In the genomic region with DNA sequence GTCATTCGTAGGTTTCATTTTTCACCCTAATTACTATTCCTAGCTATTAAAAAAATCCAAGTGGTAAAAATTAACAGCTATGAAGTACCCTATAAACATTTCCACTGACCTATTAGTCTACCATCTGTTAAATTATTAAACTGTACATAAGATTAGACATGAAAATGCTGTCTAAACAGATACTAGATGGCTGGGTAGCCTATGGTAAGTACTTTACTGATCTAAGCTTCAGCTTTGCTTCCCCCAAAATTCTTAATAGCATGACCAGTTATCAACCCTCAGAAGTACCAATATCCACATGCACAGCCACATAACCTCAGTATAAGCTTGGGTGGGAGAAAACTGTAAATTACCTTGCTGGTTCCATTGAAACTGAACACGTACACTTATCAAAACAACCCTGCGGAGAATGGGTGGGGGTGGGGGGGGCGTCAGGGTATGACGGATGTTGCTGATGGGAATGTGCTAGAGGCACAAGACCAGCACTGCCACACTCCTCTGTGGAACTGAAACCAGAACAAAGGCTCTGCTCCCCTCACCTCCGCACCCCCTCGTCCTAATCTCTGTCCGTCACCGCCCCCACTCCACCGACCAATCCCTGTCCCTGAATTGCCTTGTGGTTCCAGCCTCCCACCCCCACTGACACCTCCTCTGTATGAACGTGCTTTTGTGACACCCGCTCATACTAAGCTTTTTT, we compare ENCODE assay signal across 9 cellular contexts. TPM values are rescaled to one million over a fixed set of nuclear protein-coding genes. Genes with fewer than 3 reads are reported as not detected.
A peak's percentile ranks its signal among the peaks of the same experiment; 100 is the strongest.
DNase-seq lines count a peak whose midpoint lies in the region; ATAC-seq lines count a peak whose summit lies in the region.
"Had no signal": no experiment of that assay in that cellular context is flagged by ENCODE, and none has a peak within 500 bp of the region (broad histone marks: within the 10 kb centered on the region; RNA-seq: fewer than 3 reads in every experiment).

No MANE protein-coding gene starts in this region.

- H3K27me3 ChIP-seq in trophoblast cell (ENCODE audit: insufficient read depth, low read length): no peaks in the 10 kb centered on the region

- H3K18ac ChIP-seq in trophoblast cell (ENCODE audit: low read length): no peak overlapping the region

- H4K12ac ChIP-seq in trophoblast cell (ENCODE audit: low read depth, low read length): no peak overlapping the region

- WGBS in trophoblast cell (ENCODE audit: extremely low coverage, insufficient coverage, insufficient read length): no CpG with 5 or more reads among the region's 12 CpGs

- no peak overlapping the region for H2BK120ac ChIP-seq in trophoblast cell (ENCODE audit: insufficient read depth, low read length, poor library complexity)

- no peaks in the 10 kb centered on the region for H3K9me3 Mint-ChIP-seq in activated naive CD4-positive, alpha-beta T cell treated with anti-CD3 and anti-CD28 coated beads, Interleukin-2, amount 50 U/mL, for 72 hours

- H3K36me3 ChIP-seq in trophoblast cell (ENCODE audit: control insufficient read depth in 1 of 2, insufficient read depth in 2 of 2, low read length in 2 of 2): no peaks in the 10 kb centered on the region

- no peak overlapping the region for H4K91ac ChIP-seq in trophoblast cell (ENCODE audit: low read depth, low read length)

- no peak overlapping the region for H3K23ac ChIP-seq in trophoblast cell (ENCODE audit: low read length)

- H3K27ac ChIP-seq in trophoblast cell (ENCODE audit: low read depth, low read length): no peak overlapping the region
- H3K27ac ChIP-seq: HL-60 had no signal

- peak overlapping the region; percentile 42 for H3K4ac ChIP-seq in trophoblast cell (ENCODE audit: low read depth, low read length)

- peaks cover 0 to 2% of the 10 kb centered on the region in 2 experiments for H3K4me1 ChIP-seq in trophoblast cell (ENCODE audit: control insufficient read depth in 1 of 2, insufficient read depth in 2 of 2, low read length in 2 of 2)

- no peaks in the 10 kb centered on the region for H3K79me1 ChIP-seq in trophoblast cell (ENCODE audit: low read length)

- ATAC-seq in GM18508 (IDR thresholded peaks at IDR 0.05; ENCODE audit: insufficient read depth, unreplicated experiment): peak; percentile 38
- peak; percentile 58 for ATAC-seq in HG02852 (IDR thresholded peaks at IDR 0.05; ENCODE audit: unreplicated experiment)
- peak; percentile 39 to 40 for ATAC-seq in activated naive CD4-positive, alpha-beta T cell treated with anti-CD3 and anti-CD28 coated beads, Interleukin-2, amount 50 U/mL, for 72 hours

- H3K36me3 Mint-ChIP-seq in activated naive CD4-positive, alpha-beta T cell treated with anti-CD3 and anti-CD28 coated beads, Interleukin-2, amount 50 U/mL, for 72 hours: peaks cover 0 to 16% of the 10 kb centered on the region in 2 donors

- H3K79me2 ChIP-seq in trophoblast cell (ENCODE audit: control insufficient read depth, insufficient read depth, low read length, poor library complexity): peaks cover 7% of the 10 kb centered on the region

- peak overlapping the region in 1 of 2 donors; percentile 31 for H3K27ac Mint-ChIP-seq in activated naive CD4-positive, alpha-beta T cell treated with anti-CD3 and anti-CD28 coated beads, Interleukin-2, amount 50 U/mL, for 72 hours

- H2BK12ac ChIP-seq in trophoblast cell (ENCODE audit: low read length): no peak overlapping the region

- no peak overlapping the region for H3K4me2 ChIP-seq in trophoblast cell (ENCODE audit: low read length)

- H3K14ac ChIP-seq in trophoblast cell (ENCODE audit: low read length): no peak overlapping the region

- no peak overlapping the region for H2BK5ac ChIP-seq in trophoblast cell (ENCODE audit: low read depth, low read length, poor library complexity)

- H2AK5ac ChIP-seq in trophoblast cell (ENCODE audit: low read length): no peak overlapping the region

- H3K9ac ChIP-seq in trophoblast cell (ENCODE audit: low read length): no peak overlapping the region

- no peaks in the 10 kb centered on the region for H3K9me3 ChIP-seq in trophoblast cell (ENCODE audit: insufficient read depth, low read depth, low read length)

- DNase-seq in SW480 (ENCODE audit: low spot score): peak; percentile 41
- peak in 1 of 2 donors; percentile 22 for DNase-seq in activated naive CD4-positive, alpha-beta T cell treated with anti-CD3 and anti-CD28 coated beads, Interleukin-2, amount 50 U/mL, for 72 hours (ENCODE audit: low spot score in 2 of 2)
- DNase-seq in trophoblast cell: no peak
- no peak for DNase-seq in dermis blood vessel endothelial cell
- DNase-seq in NCI-H510A (lab: John Stamatoyannopoulos, UW): no peak
- DNase-seq in middle frontal gyrus (ENCODE audit: extremely low spot score, low spot score): no peak

- peak overlapping the region; percentile 10 for H2AFZ ChIP-seq in trophoblast cell (ENCODE audit: insufficient read depth, low read length, poor library complexity)

- no peak overlapping the region for H3K4me3 ChIP-seq in trophoblast cell (ENCODE audit: low read depth, low read length)

- no peak overlapping the region for H4K8ac ChIP-seq in trophoblast cell (ENCODE audit: low read depth, low read length)

RNA-seq across cellular contexts. Expression of a gene that starts 45.3 kb away (rescaled TPM):
- total RNA-seq in activated naive CD4-positive, alpha-beta T cell treated with anti-CD3 and anti-CD28 coated beads, Interleukin-2, amount 50 U/mL, for 72 hours: 10 to 100 TPM in 1 of 2 donors, 1 to 10 TPM in 1; 9.4 to 19.0 TPM
- polyA plus RNA-seq in trophoblast cell (2013): 38.1 and 39.6 TPM in 2 replicates
- total RNA-seq in dermis blood vessel endothelial cell: 63.3 and 65.1 TPM in 2 replicates
